34 cellular contexts compared by ENCODE assay signal in the genomic region with DNA sequence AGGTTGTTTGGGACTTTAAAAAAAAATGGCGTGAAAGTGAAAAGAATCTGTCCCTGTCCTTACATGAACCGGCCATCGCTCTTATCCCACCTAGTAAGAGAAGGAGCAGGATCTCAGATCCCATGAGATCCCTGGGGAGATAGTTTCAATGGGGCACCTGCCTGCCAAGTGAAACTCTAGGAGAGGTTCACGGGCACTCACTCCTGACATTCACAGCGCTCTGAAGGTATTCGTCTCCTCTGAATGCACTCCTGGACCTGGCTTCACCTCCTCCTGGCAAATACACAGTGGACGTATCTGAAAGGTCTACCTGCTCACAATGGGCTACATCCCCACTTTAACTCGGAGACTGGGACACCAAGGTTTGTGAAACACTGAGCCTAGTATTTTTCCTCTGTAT.
"Had no signal": no experiment of that assay in that cellular context is flagged by ENCODE, and none has a peak within 500 bp of the region (broad histone marks: within the 10 kb centered on the region; RNA-seq: fewer than 3 reads in every experiment).

No MANE protein-coding gene starts in this region.

- H3K9me3 Mint-ChIP-seq: activated naive CD4-positive, alpha-beta T cell treated with anti-CD3 and anti-CD28 coated beads, Interleukin-2, amount 50 U/mL, for 24 hours had no signal

- FAIRE-seq: TTC549 had no signal

- DNase-seq: activated CD4-positive, alpha-beta T cell treated with anti-CD3 and anti-CD28 coated beads, Interleukin-2, amount 10 ng/mL, durations not matched to agents 24 days and 14 days; activated CD4-positive, alpha-beta T cell treated with anti-CD3 and anti-CD28 coated beads, Interleukin-2, amount 50 U/mL, for 4 hours; activated CD8-positive, alpha-beta T cell treated with anti-CD3 and anti-CD28 coated beads for 36 hours; activated gamma-delta T cell; activated naive CD4-positive, alpha-beta T cell treated with Interleukin-2 at 50 U/mL for 16 hours; activated naive CD8-positive, alpha-beta T cell treated with anti-CD3 and anti-CD28 coated beads, Interleukin-2, amount 10 ng/mL, durations not matched to agents 7 days and 5 days; activated T-cell treated with anti-CD3 and anti-CD28 coated beads, Interleukin-2, amount 50 U/mL, for 1 hour; activated T-cell treated with anti-CD3 and anti-CD28 coated beads, Interleukin-2, amount 50 U/mL, for 72 hours; amygdala; caudate nucleus; cerebellar nuclear complex; Kasumi-1; KBM-7; MG63; NCI-H1092 treated with DMSO at 0.1 percent for 48 hours; NCI-H1417; NCI-H146; NCI-H187; NCI-H2029 treated with DMSO at 0.1 percent for 48 hours; NCI-H2171; NCI-H510A; NCI-H526; NCI-H748 treated with DMSO at 0.1 percent for 48 hours; NK-92 treated with Interleukin-12 subunit alpha and Interleukin-12 subunit beta, amount 100 ng/mL, for 24 hours; SHP77; SJCRH30 had no signal

- ATAC-seq: activated CD8-positive, alpha-beta T cell treated with anti-CD3 and anti-CD28 coated beads for 36 hours; activated T-cell treated with anti-CD3 and anti-CD28 coated beads, Interleukin-2, amount 50 U/mL, for 72 hours; Panc1 had no signal

- H3K36me3 ChIP-seq: ascending aorta, breast epithelium, MG63, SJCRH30 had no signal

- H3K36me3 Mint-ChIP-seq: activated naive CD4-positive, alpha-beta T cell treated with anti-CD3 and anti-CD28 coated beads, Interleukin-2, amount 50 U/mL, for 24 hours had no signal

- H3K4me1 ChIP-seq: ascending aorta, breast epithelium, SJCRH30 had no signal

- H3K4me3 Mint-ChIP-seq: activated CD4-positive, alpha-beta T cell treated with anti-CD3 and anti-CD28 coated beads, Interleukin-2, amount 10 ng/mL, durations not matched to agents 24 days and 14 days; activated CD8-positive, alpha-beta T cell treated with anti-CD3 and anti-CD28 coated beads for 36 hours; activated naive CD4-positive, alpha-beta T cell treated with anti-CD3 and anti-CD28 coated beads, Interleukin-2, amount 50 U/mL, for 24 hours; activated naive CD8-positive, alpha-beta T cell treated with anti-CD3 and anti-CD28 coated beads, Interleukin-2, amount 10 ng/mL, durations not matched to agents 7 days and 5 days; activated T-cell treated with anti-CD3 and anti-CD28 coated beads, Interleukin-2, amount 50 U/mL, for 72 hours; T-helper 2 cell treated with Interferon-gamma antibody and Interleukin-4, amounts not matched to agents 5 μg/mL and 100 μg/mL, for 36 hours had no signal

- H3K9me3 ChIP-seq: ascending aorta, breast epithelium, MG63, SJCRH30 had no signal

- H3K27me3 Mint-ChIP-seq: activated CD4-positive, alpha-beta T cell treated with anti-CD3 and anti-CD28 coated beads, Interleukin-2, amount 10 ng/mL, durations not matched to agents 24 days and 14 days; activated naive CD4-positive, alpha-beta T cell treated with anti-CD3 and anti-CD28 coated beads, Interleukin-2, amount 50 U/mL, for 24 hours; activated naive CD8-positive, alpha-beta T cell treated with anti-CD3 and anti-CD28 coated beads, Interleukin-2, amount 10 ng/mL, durations not matched to agents 7 days and 5 days had no signal

- H3K4me3 ChIP-seq: ascending aorta, breast epithelium, MG63, SJCRH30, SK-N-MC had no signal

- H3K27ac ChIP-seq: ascending aorta, breast epithelium, SJCRH30, SK-N-MC had no signal

- H3K27me3 ChIP-seq: ascending aorta, breast epithelium, SJCRH30 had no signal

- H3K27ac Mint-ChIP-seq: activated CD4-positive, alpha-beta T cell treated with anti-CD3 and anti-CD28 coated beads, Interleukin-2, amount 10 ng/mL, durations not matched to agents 24 days and 14 days; activated CD8-positive, alpha-beta T cell treated with anti-CD3 and anti-CD28 coated beads for 36 hours; activated naive CD4-positive, alpha-beta T cell treated with anti-CD3 and anti-CD28 coated beads, Interleukin-2, amount 50 U/mL, for 24 hours; activated naive CD8-positive, alpha-beta T cell treated with anti-CD3 and anti-CD28 coated beads, Interleukin-2, amount 10 ng/mL, durations not matched to agents 7 days and 5 days; activated T-cell treated with anti-CD3 and anti-CD28 coated beads, Interleukin-2, amount 50 U/mL, for 72 hours; activated T-helper 2 cell treated with anti-CD3 and anti-CD28 coated beads, Interferon-gamma antibody, Interleukin-2, Interleukin-4, amounts not matched to agents 10 μg/mL and 5 μg/mL and 100 μg/mL, durations not matched to agents 14 hours and 24 hours and 36 hours; T-helper 2 cell treated with Interferon-gamma antibody and Interleukin-4, amounts not matched to agents 5 μg/mL and 100 μg/mL, for 36 hours had no signal
